Comparison of ENCODE assay signal across 17 cellular contexts in genomic region chr4:66852843-66853242, GRCh38.
DNase-seq lines count a peak whose midpoint lies in the region.
"Had no signal": no experiment of that assay in that cellular context is flagged by ENCODE, and none has a peak within 500 bp of the region (broad histone marks: within the 10 kb centered on the region; RNA-seq: fewer than 3 reads in every experiment).

No MANE protein-coding gene starts in this region.

- DNase-seq in Ammon's horn (ENCODE audit: low spot score) (peak; percentile 9), HCEC 1CT (peak; percentile 43), OCI-M1 (lab: John Stamatoyannopoulos, UW) (peak; percentile 15), foreskin melanocyte (peak; percentile 38), dedifferentiated amniotic fluid mesenchymal stem cell (ENCODE audit: extremely low spot score) (no peak), NCI-H82 treated with DMSO at 0.1 percent for 48 hours (lab: John Stamatoyannopoulos, UW; ENCODE audit: unreplicated experiment) (no peak), NCI-H526 (lab: John Stamatoyannopoulos, UW) (no peak)
- DNase-seq in stimulated activated naive CD4-positive, alpha-beta T cell (lab: John Stamatoyannopoulos, UW) = no peak
- DNase-seq: AML-193, DMS79, KG1, NCI-H1105, NCI-H2029 treated with DMSO at 0.1 percent for 48 hours, NCI-H345, NCI-H524, SHP77 treated with DMSO at 0.1 percent for 48 hours, T-helper 1 cell had no signal

Comparison
In these comparisons a context has a peak if more than half of its experiments do, and no peak if none do; other contexts are left out.
1. DNase-seq: peak in Ammon's horn (single experiment), HCEC 1CT (single experiment), OCI-M1 (single experiment) and foreskin melanocyte (single experiment); none in dedifferentiated amniotic fluid mesenchymal stem cell (single experiment), stimulated activated naive CD4-positive, alpha-beta T cell (0 of 6), NCI-H82 treated with DMSO at 0.1 percent for 48 hours (single experiment) and NCI-H526 (0 of 2).